ENCODE assay signal across 16 cellular contexts in genomic region chr21:29718081-29718815, GRCh38.
A peak's percentile ranks its signal among the peaks of the same experiment; 100 is the strongest.
DNase-seq lines count a peak whose midpoint lies in the region; ATAC-seq and TF ChIP-seq lines count a peak whose summit lies in the region.
"Had no signal": no experiment of that assay in that cellular context is flagged by ENCODE, and none has a peak within 500 bp of the region (broad histone marks: within the 10 kb centered on the region; RNA-seq: fewer than 3 reads in every experiment).

No MANE protein-coding gene starts in this region.

- TF ChIP-seq CTCF in foreskin keratinocyte (conservative IDR thresholded peaks at IDR 0.05): no peak

- H3K36me3 Mint-ChIP-seq in activated T-helper 17 cell treated with anti-CD3 and anti-CD28 coated beads, Interleukin-2, amount 50 U/mL, for 72 hours (ENCODE audit: low read depth): no peaks in the 10 kb centered on the region
- H3K36me3 Mint-ChIP-seq in activated naive CD8-positive, alpha-beta T cell treated with anti-CD3 and anti-CD28 coated beads for 36 hours: peaks cover 5% of the 10 kb centered on the region
- H3K36me3 Mint-ChIP-seq in activated CD8-positive, alpha-beta memory T cell treated with anti-CD3 and anti-CD28 coated beads, Interleukin-2, amount 10 ng/mL, durations not matched to agents 7 days and 5 days: no peaks in the 10 kb centered on the region

- no peak overlapping the region for H3K27ac Mint-ChIP-seq in activated T-helper 17 cell treated with anti-CD3 and anti-CD28 coated beads, Interleukin-2, amount 50 U/mL, for 72 hours
- H3K27ac Mint-ChIP-seq in activated naive CD8-positive, alpha-beta T cell treated with anti-CD3 and anti-CD28 coated beads for 36 hours: no peak overlapping the region
- no peak overlapping the region for H3K27ac Mint-ChIP-seq in activated CD8-positive, alpha-beta memory T cell treated with anti-CD3 and anti-CD28 coated beads, Interleukin-2, amount 10 ng/mL, durations not matched to agents 7 days and 5 days
- H3K27ac Mint-ChIP-seq: progenitor cell of endocrine pancreas; T-helper 1 cell treated with Interleukin-12 subunit alpha and Interleukin-12 subunit beta and Interleukin-4 antibody, amounts not matched to agents 30 μg/mL and 1 μg/mL, for 36 hours had no signal

- CTCF ChIA-PET in activated CD8-positive, alpha-beta memory T cell treated with anti-CD3 and anti-CD28 coated beads, Interleukin-2, amount 10 ng/mL, durations not matched to agents 7 days and 5 days (lab: Charles Lee): no interaction called here

- H3K27me3 Mint-ChIP-seq in activated T-helper 17 cell treated with anti-CD3 and anti-CD28 coated beads, Interleukin-2, amount 50 U/mL, for 72 hours: peaks cover 8% of the 10 kb centered on the region
- peaks cover 15% of the 10 kb centered on the region for H3K27me3 Mint-ChIP-seq in activated naive CD8-positive, alpha-beta T cell treated with anti-CD3 and anti-CD28 coated beads for 36 hours
- H3K27me3 Mint-ChIP-seq in activated CD8-positive, alpha-beta memory T cell treated with anti-CD3 and anti-CD28 coated beads, Interleukin-2, amount 10 ng/mL, durations not matched to agents 7 days and 5 days: no peaks in the 10 kb centered on the region

- H3K9me3 Mint-ChIP-seq in activated T-helper 17 cell treated with anti-CD3 and anti-CD28 coated beads, Interleukin-2, amount 50 U/mL, for 72 hours: peaks cover 11% of the 10 kb centered on the region
- H3K9me3 Mint-ChIP-seq in activated naive CD8-positive, alpha-beta T cell treated with anti-CD3 and anti-CD28 coated beads for 36 hours: peaks cover 9% of the 10 kb centered on the region
- H3K9me3 Mint-ChIP-seq in activated CD8-positive, alpha-beta memory T cell treated with anti-CD3 and anti-CD28 coated beads, Interleukin-2, amount 10 ng/mL, durations not matched to agents 7 days and 5 days (ENCODE audit: low read depth): peaks cover 10% of the 10 kb centered on the region

- peak; percentile 0 for DNase-seq in EH (ENCODE audit: low read depth)
- peak; percentile 35 for DNase-seq in NCI-H1436 treated with DMSO at 0.1 percent for 48 hours (lab: John Stamatoyannopoulos, UW)
- DNase-seq in foreskin keratinocyte: peak; percentile 63 to 89
- no peak for DNase-seq in activated naive CD8-positive, alpha-beta T cell treated with anti-CD3 and anti-CD28 coated beads for 36 hours
- DNase-seq in hypothalamus (lab: John Stamatoyannopoulos, UW): no peak
- DNase-seq in stimulated activated CD4-positive, alpha-beta T cell treated with anti-CD3 and anti-CD28 coated beads, Interleukin-4, amount 100 ng/mL, for 24 hours: no peak
- DNase-seq in activated CD8-positive, alpha-beta memory T cell treated with anti-CD3 and anti-CD28 coated beads, Interleukin-2, amount 10 ng/mL, durations not matched to agents 7 days and 5 days: no peak
- DNase-seq: activated CD4-positive, CD25-positive, alpha-beta regulatory T cell treated with anti-CD3 and anti-CD28 coated beads, Interleukin-2, amount 50 U/mL, for 72 hours; BE2C; NCI-H748 treated with DMSO at 0.1 percent for 48 hours; RPMI8226; substantia nigra had no signal

- H3K4me1 ChIP-seq in foreskin keratinocyte: peaks cover 4% of the 10 kb centered on the region
- H3K4me1 ChIP-seq: BE2C had no signal

- no peak overlapping the region for H3K4me3 Mint-ChIP-seq in activated T-helper 17 cell treated with anti-CD3 and anti-CD28 coated beads, Interleukin-2, amount 50 U/mL, for 72 hours
- H3K4me3 Mint-ChIP-seq in activated naive CD8-positive, alpha-beta T cell treated with anti-CD3 and anti-CD28 coated beads for 36 hours: no peak overlapping the region
- no peak overlapping the region for H3K4me3 Mint-ChIP-seq in activated CD8-positive, alpha-beta memory T cell treated with anti-CD3 and anti-CD28 coated beads, Interleukin-2, amount 10 ng/mL, durations not matched to agents 7 days and 5 days
- H3K4me3 Mint-ChIP-seq: T-helper 1 cell treated with Interleukin-12 subunit alpha and Interleukin-12 subunit beta and Interleukin-4 antibody, amounts not matched to agents 30 μg/mL and 1 μg/mL, for 36 hours had no signal

- H3K27me3 ChIP-seq in foreskin keratinocyte: no peaks in the 10 kb centered on the region
- H3K27me3 ChIP-seq: BE2C had no signal

- H3K27ac ChIP-seq in foreskin keratinocyte: no peak overlapping the region

- H3K4me1 Mint-ChIP-seq in activated T-helper 17 cell treated with anti-CD3 and anti-CD28 coated beads, Interleukin-2, amount 50 U/mL, for 72 hours: no peaks in the 10 kb centered on the region
- no peaks in the 10 kb centered on the region for H3K4me1 Mint-ChIP-seq in activated naive CD8-positive, alpha-beta T cell treated with anti-CD3 and anti-CD28 coated beads for 36 hours
- H3K4me1 Mint-ChIP-seq in activated CD8-positive, alpha-beta memory T cell treated with anti-CD3 and anti-CD28 coated beads, Interleukin-2, amount 10 ng/mL, durations not matched to agents 7 days and 5 days: no peaks in the 10 kb centered on the region

- ATAC-seq in activated T-helper 17 cell treated with anti-CD3 and anti-CD28 coated beads, Interleukin-2, amount 50 U/mL, for 72 hours (replicated peaks): peak; percentile 44
- peak; percentile 97 for ATAC-seq in foreskin keratinocyte
- ATAC-seq in activated CD8-positive, alpha-beta memory T cell treated with anti-CD3 and anti-CD28 coated beads, Interleukin-2, amount 10 ng/mL, durations not matched to agents 7 days and 5 days: no peak
- ATAC-seq: left lobe of liver had no signal

Comparison
In these comparisons a context has a peak if more than half of its experiments do, and no peak if none do; other contexts are left out.
1. DNase-seq: peak in EH (single experiment), NCI-H1436 treated with DMSO at 0.1 percent for 48 hours (single experiment) and foreskin keratinocyte (2 of 2); none in activated naive CD8-positive, alpha-beta T cell treated with anti-CD3 and anti-CD28 coated beads for 36 hours (single experiment), hypothalamus (0 of 51), stimulated activated CD4-positive, alpha-beta T cell treated with anti-CD3 and anti-CD28 coated beads, Interleukin-4, amount 100 ng/mL, for 24 hours (single experiment) and activated CD8-positive, alpha-beta memory T cell treated with anti-CD3 and anti-CD28 coated beads, Interleukin-2, amount 10 ng/mL, durations not matched to agents 7 days and 5 days (single experiment).